Comparison of ENCODE assay signal across 31 cellular contexts in the genomic region with DNA sequence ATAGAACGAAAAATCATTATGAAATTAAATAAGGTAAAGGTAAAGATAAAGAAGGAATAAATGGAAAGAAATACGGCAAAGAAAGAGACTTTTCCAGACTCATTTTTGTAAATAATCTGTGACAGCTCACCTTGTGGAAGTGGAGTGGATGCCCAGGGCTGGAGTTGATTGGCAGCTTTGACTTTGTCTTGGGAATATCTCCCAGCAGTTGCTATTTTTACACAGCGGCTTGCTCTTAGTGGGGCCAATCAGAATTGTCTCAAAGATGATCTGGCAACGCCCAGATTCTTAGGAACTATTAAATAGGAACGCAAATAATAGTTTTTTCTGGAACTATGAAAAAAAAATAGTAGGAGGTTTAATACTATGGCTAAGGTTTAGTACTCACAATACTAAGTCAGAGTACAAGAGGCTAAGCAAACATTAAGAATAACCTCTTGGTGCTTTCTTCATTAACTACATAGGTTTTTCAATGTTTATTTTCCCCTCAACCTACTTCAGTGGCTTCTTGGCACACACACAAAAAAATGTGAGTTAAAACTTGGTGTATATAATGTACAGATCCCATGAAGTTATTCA.
"Had no signal": no experiment of that assay in that cellular context is flagged by ENCODE, and none has a peak within 500 bp of the region (broad histone marks: within the 10 kb centered on the region; RNA-seq: fewer than 3 reads in every experiment).

No MANE protein-coding gene starts in this region.

- H3K9me3 Mint-ChIP-seq: activated naive CD8-positive, alpha-beta T cell treated with anti-CD3 and anti-CD28 coated beads, Interleukin-2, amount 50 U/mL, for 24 hours; dendritic cell treated with granulocyte-macrophage colony-stimulating factor and Interleukin-4, amounts not matched to agents 40 ng/mL and 50 ng/mL, for 4 days; endodermal cell; T-helper 2 cell treated with Interferon-gamma antibody and Interleukin-4, amounts not matched to agents 5 μg/mL and 100 μg/mL, for 36 hours had no signal

- H3K4me1 Mint-ChIP-seq: activated B cell treated with CpG ODN at 0.5 μM for 24 hours; activated naive CD4-positive, alpha-beta T cell treated with anti-CD3 and anti-CD28 coated beads, Interleukin-2, amount 50 U/mL, for 24 hours; activated naive CD8-positive, alpha-beta T cell treated with anti-CD3 and anti-CD28 coated beads for 36 hours; activated naive CD8-positive, alpha-beta T cell treated with anti-CD3 and anti-CD28 coated beads, Interleukin-2, amount 50 U/mL, for 24 hours; activated T-helper 17 cell treated with anti-CD3 and anti-CD28 coated beads, Interleukin-2, amount 50 U/mL, for 72 hours; endodermal cell; T-helper 17 cell had no signal

- H3K36me3 ChIP-seq: adrenal gland, WERI-Rb-1 had no signal

- H3K4me3 ChIP-seq: adrenal gland, body of pancreas, coronary artery, dorsolateral prefrontal cortex had no signal

- H3K4me1 ChIP-seq: adrenal gland, body of pancreas had no signal

- H3K27me3 Mint-ChIP-seq: activated B cell treated with CpG ODN at 0.5 μM for 24 hours; activated CD8-positive, alpha-beta T cell treated with anti-CD3 and anti-CD28 coated beads for 36 hours; activated naive CD4-positive, alpha-beta T cell treated with anti-CD3 and anti-CD28 coated beads, Interleukin-2, amount 50 U/mL, for 24 hours; activated naive CD8-positive, alpha-beta T cell treated with anti-CD3 and anti-CD28 coated beads for 36 hours; activated naive CD8-positive, alpha-beta T cell treated with anti-CD3 and anti-CD28 coated beads, Interleukin-2, amount 50 U/mL, for 24 hours; activated T-helper 17 cell treated with anti-CD3 and anti-CD28 coated beads, Interleukin-2, amount 50 U/mL, for 72 hours; dendritic cell treated with granulocyte-macrophage colony-stimulating factor and Interleukin-4, amounts not matched to agents 40 ng/mL and 50 ng/mL, for 4 days; T-helper 17 cell had no signal

- H3K4me3 Mint-ChIP-seq: activated B cell treated with CpG ODN at 0.5 μM for 24 hours; activated CD8-positive, alpha-beta T cell treated with anti-CD3 and anti-CD28 coated beads for 36 hours; activated naive CD4-positive, alpha-beta T cell treated with anti-CD3 and anti-CD28 coated beads, Interleukin-2, amount 50 U/mL, for 24 hours; activated naive CD8-positive, alpha-beta T cell treated with anti-CD3 and anti-CD28 coated beads for 36 hours; activated naive CD8-positive, alpha-beta T cell treated with anti-CD3 and anti-CD28 coated beads, Interleukin-2, amount 50 U/mL, for 24 hours; activated T-cell treated with anti-CD3 and anti-CD28 coated beads, Interleukin-2, amount 50 U/mL, for 4 hours; activated T-helper 17 cell treated with anti-CD3 and anti-CD28 coated beads, Interleukin-2, amount 50 U/mL, for 72 hours; dendritic cell treated with granulocyte-macrophage colony-stimulating factor and Interleukin-4, amounts not matched to agents 40 ng/mL and 50 ng/mL, for 4 days; endodermal cell; T-helper 17 cell; T-helper 2 cell treated with Interferon-gamma antibody and Interleukin-4, amounts not matched to agents 5 μg/mL and 100 μg/mL, for 36 hours had no signal

- H3K27ac ChIP-seq: adrenal gland, body of pancreas, coronary artery, dorsolateral prefrontal cortex, WERI-Rb-1 had no signal

- ATAC-seq: activated CD4-positive, CD25-positive, alpha-beta regulatory T cell treated with anti-CD3 and anti-CD28 coated beads, Interleukin-2, amount 50 U/mL, for 24 hours; activated CD8-positive, alpha-beta T cell treated with anti-CD3 and anti-CD28 coated beads for 36 hours; activated naive CD8-positive, alpha-beta T cell treated with anti-CD3 and anti-CD28 coated beads, Interleukin-2, amount 50 U/mL, for 24 hours; activated T-cell treated with anti-CD3 and anti-CD28 coated beads, Interleukin-2, amount 50 U/mL, for 4 hours; activated T-helper 17 cell treated with anti-CD3 and anti-CD28 coated beads, Interleukin-2, amount 50 U/mL, for 72 hours; body of pancreas; esophagus mucosa; T-helper 17 cell had no signal

- H3K9me3 ChIP-seq: adrenal gland, body of pancreas had no signal

- DNase-seq: activated B cell treated with CpG ODN at 0.5 μM for 24 hours; activated CD4-positive, alpha-beta T cell treated with anti-CD3 and anti-CD28 coated beads for 48 hours; activated CD4-positive, alpha-beta T cell treated with anti-CD3 and anti-CD28 coated beads, Interleukin-2, amount 50 U/mL, for 1 hour; activated CD4-positive, alpha-beta T cell treated with anti-CD3 and anti-CD28 coated beads, Interleukin-2, amount 50 U/mL, for 48 hours; activated CD8-positive, alpha-beta memory T cell treated with anti-CD3 and anti-CD28 coated beads for 24 hours; activated CD8-positive, alpha-beta T cell treated with anti-CD3 and anti-CD28 coated beads for 36 hours; activated effector memory CD4-positive, alpha-beta T cell treated with Interleukin-2 at 50 U/mL for 16 hours; activated gamma-delta T cell treated with Interleukin-2 at 50 U/mL for 16 hours; activated naive CD4-positive, alpha-beta T cell treated with Interleukin-2 at 50 U/mL for 16 hours; activated naive CD8-positive, alpha-beta T cell treated with anti-CD3 and anti-CD28 coated beads for 36 hours; activated naive CD8-positive, alpha-beta T cell treated with anti-CD3 and anti-CD28 coated beads, Interleukin-2, amount 50 U/mL, for 24 hours; activated T-cell treated with anti-CD3 and anti-CD28 coated beads, Interleukin-2, amount 50 U/mL, for 4 hours; adrenal gland; amygdala; aorta; body of pancreas; effector memory CD4-positive, alpha-beta T cell; endodermal cell; foreskin fibroblast; head of caudate nucleus; T-helper 17 cell; T1000; WERI-Rb-1 had no signal

- H3K36me3 Mint-ChIP-seq: activated naive CD4-positive, alpha-beta T cell treated with anti-CD3 and anti-CD28 coated beads, Interleukin-2, amount 50 U/mL, for 24 hours; activated naive CD8-positive, alpha-beta T cell treated with anti-CD3 and anti-CD28 coated beads for 36 hours had no signal

- H3K27ac Mint-ChIP-seq: activated B cell treated with CpG ODN at 0.5 μM for 24 hours; activated CD8-positive, alpha-beta T cell treated with anti-CD3 and anti-CD28 coated beads for 36 hours; activated naive CD4-positive, alpha-beta T cell treated with anti-CD3 and anti-CD28 coated beads, Interleukin-2, amount 50 U/mL, for 24 hours; activated naive CD8-positive, alpha-beta T cell treated with anti-CD3 and anti-CD28 coated beads for 36 hours; activated naive CD8-positive, alpha-beta T cell treated with anti-CD3 and anti-CD28 coated beads, Interleukin-2, amount 50 U/mL, for 24 hours; activated T-helper 17 cell treated with anti-CD3 and anti-CD28 coated beads, Interleukin-2, amount 50 U/mL, for 72 hours; dendritic cell treated with granulocyte-macrophage colony-stimulating factor and Interleukin-4, amounts not matched to agents 40 ng/mL and 50 ng/mL, for 4 days; endodermal cell; T-helper 17 cell; T-helper 2 cell treated with Interferon-gamma antibody and Interleukin-4, amounts not matched to agents 5 μg/mL and 100 μg/mL, for 36 hours had no signal

- H3K27me3 ChIP-seq: adrenal gland, body of pancreas, dorsolateral prefrontal cortex had no signal
